In the genomic region with DNA sequence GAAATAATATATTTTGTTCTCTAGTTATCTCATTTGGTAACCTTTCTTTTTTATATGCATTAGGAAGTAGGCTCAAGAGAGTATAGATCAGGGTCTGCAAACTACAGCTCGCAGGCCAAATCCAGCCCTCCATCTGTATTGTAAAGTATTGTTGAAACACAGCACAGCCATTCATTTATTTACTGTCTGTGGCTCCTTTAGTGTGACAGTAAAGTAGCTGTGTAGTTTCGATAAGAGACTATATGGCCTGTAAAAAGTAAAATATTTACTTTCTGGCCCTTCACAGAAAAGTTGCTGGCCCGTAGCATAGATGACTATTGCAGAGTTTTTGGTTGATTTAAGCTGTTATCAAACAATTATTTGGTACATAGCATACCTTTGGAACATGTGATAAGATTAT, we compare ENCODE assay signal across 11 cellular contexts.
"Had no signal": no experiment of that assay in that cellular context is flagged by ENCODE, and none has a peak within 500 bp of the region (broad histone marks: within the 10 kb centered on the region; RNA-seq: fewer than 3 reads in every experiment).

No MANE protein-coding gene starts in this region.

- H3K4me3 ChIP-seq: GM23248, GM23338, HAP-1 had no signal

- ATAC-seq: GM23338, HCT116 had no signal

- H3K27ac ChIP-seq: GM23248 had no signal

- FAIRE-seq: H1, H54 had no signal

- H3K9ac ChIP-seq: GM23248 had no signal

- H3K4me2 ChIP-seq: GM23338 had no signal

- H2AFZ ChIP-seq: GM23248, GM23338 had no signal

- H3K4me1 ChIP-seq: HAP-1 had no signal

- DNase-seq: GM23248, GOT3, H7, H9, HCEC 1CT, HFFc6 had no signal
